In the genomic region with DNA sequence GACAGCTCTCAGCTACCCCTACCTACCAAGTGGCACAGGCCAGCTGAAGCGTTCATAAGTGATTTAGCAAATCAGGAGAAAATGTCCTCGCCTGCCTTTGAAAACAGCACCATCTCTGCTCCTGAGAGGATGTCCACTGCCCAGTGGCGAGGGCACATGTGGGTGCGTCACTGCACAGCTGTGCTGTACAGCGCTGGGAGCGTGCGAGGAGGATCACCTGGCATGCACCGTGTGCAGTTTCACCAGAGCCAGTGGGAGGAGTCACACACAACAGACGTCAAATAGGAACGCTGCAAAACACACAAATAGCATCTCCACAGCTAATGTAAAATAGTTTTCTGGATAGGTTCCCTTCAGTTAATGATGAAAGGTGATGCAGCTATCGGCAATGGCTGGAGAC, we compare ENCODE assay signal across 9 cellular contexts.
DNase-seq lines count a peak whose midpoint lies in the region; ATAC-seq, FAIRE-seq and TF ChIP-seq lines count a peak whose summit lies in the region.
"Had no signal": no experiment of that assay in that cellular context is flagged by ENCODE, and none has a peak within 500 bp of the region (broad histone marks: within the 10 kb centered on the region; RNA-seq: fewer than 3 reads in every experiment).

No MANE protein-coding gene starts in this region.

- peaks cover 55% of the 10 kb centered on the region for H3K4me1 Mint-ChIP-seq in activated CD4-positive, alpha-beta T cell treated with anti-CD3 and anti-CD28 coated beads, Interleukin-2, amount 10 ng/mL, durations not matched to agents 7 days and 5 days
- H3K4me1 Mint-ChIP-seq in activated CD4-positive, alpha-beta T cell treated with anti-CD3 and anti-CD28 coated beads, Interleukin-2, amount 10 ng/mL, durations not matched to agents 24 days and 14 days, result peaks cover 25% of the 10 kb centered on the region

- 69% methylated on average over 11 of the region's 11 CpGs for WGBS in suprapubic skin
- 94% methylated on average over 10 of the region's 11 CpGs for WGBS in HepG2 (ENCODE audit: low lambda C conversion rate)

- H3K4me3 ChIP-seq in Peyer's patch (peak overlapping the region in 2 of 4 donors; percentile 41 to 43), iPS-15b (ENCODE audit: low read depth, low read length) (no peak overlapping the region), suprapubic skin (peak overlapping the region; percentile 39), HepG2 (replicated peaks in 1 of 3; ENCODE audit: insufficient read depth in 1 of 3, low read depth in 2 of 3, low read length in 3 of 3) (no peak overlapping the region)

- H3K27me3 Mint-ChIP-seq in activated CD4-positive, alpha-beta T cell treated with anti-CD3 and anti-CD28 coated beads, Interleukin-2, amount 10 ng/mL, durations not matched to agents 7 days and 5 days, result no peaks in the 10 kb centered on the region
- H3K27me3 Mint-ChIP-seq in activated CD4-positive, alpha-beta T cell treated with anti-CD3 and anti-CD28 coated beads, Interleukin-2, amount 10 ng/mL, durations not matched to agents 24 days and 14 days, result no peaks in the 10 kb centered on the region

- FAIRE-seq in HepG2 (lab: Jason Lieb, UNC), result no peak

- peaks cover 11% of the 10 kb centered on the region; the same call in 1 of the 2 replicates for H4K20me1 ChIP-seq in HepG2 (ENCODE audit: insufficient read depth, low read length)

- no peak overlapping the region for H3K4me2 ChIP-seq in HepG2 (ENCODE audit: low read depth, low read length)

- H3K36me3 Mint-ChIP-seq in activated CD4-positive, alpha-beta T cell treated with anti-CD3 and anti-CD28 coated beads, Interleukin-2, amount 10 ng/mL, durations not matched to agents 7 days and 5 days (ENCODE audit: low read depth), result peaks cover 36% of the 10 kb centered on the region
- peaks cover 28% of the 10 kb centered on the region for H3K36me3 Mint-ChIP-seq in activated CD4-positive, alpha-beta T cell treated with anti-CD3 and anti-CD28 coated beads, Interleukin-2, amount 10 ng/mL, durations not matched to agents 24 days and 14 days (ENCODE audit: low read depth)
- H3K36me3 Mint-ChIP-seq: naive B cell had no signal

- TF ChIP-seq CTCF in Peyer's patch (IDR thresholded peaks at IDR 0.05), result no peak
- TF ChIP-seq CTCF in suprapubic skin (IDR thresholded peaks at IDR 0.05), result no peak
- no peak for TF ChIP-seq CTCF in HepG2 (CRISPR knock-in tag; IDR thresholded peaks at IDR 0.05)

- H3K4me1 ChIP-seq in Peyer's patch (peaks cover 0 to 33% (median 2%) of the 10 kb centered on the region in 4 donors), iPS-15b (ENCODE audit: control insufficient read depth, insufficient read depth, low read length) (peaks cover 4% of the 10 kb centered on the region), suprapubic skin (peaks cover 38% of the 10 kb centered on the region), HepG2 (ENCODE audit: insufficient read depth, low read length) (peaks cover 27% of the 10 kb centered on the region)

- H3K27ac Mint-ChIP-seq in activated CD4-positive, alpha-beta T cell treated with anti-CD3 and anti-CD28 coated beads, Interleukin-2, amount 10 ng/mL, durations not matched to agents 7 days and 5 days, result peak overlapping the region; percentile 50
- H3K27ac Mint-ChIP-seq in activated CD4-positive, alpha-beta T cell treated with anti-CD3 and anti-CD28 coated beads, Interleukin-2, amount 10 ng/mL, durations not matched to agents 24 days and 14 days, result no peak overlapping the region

- H3K27me3 ChIP-seq in Peyer's patch (no peaks in the 10 kb centered on the region), iPS-15b (ENCODE audit: control insufficient read depth, insufficient read depth, low read length) (no peaks in the 10 kb centered on the region), suprapubic skin (no peaks in the 10 kb centered on the region), HepG2 (ENCODE audit: control insufficient read depth in 1 of 2, insufficient read depth in 2 of 2, low read length in 2 of 2) (no peaks in the 10 kb centered on the region)

- TF ChIP-seq EP300 in suprapubic skin (IDR thresholded peaks at IDR 0.05), result no peak
- TF ChIP-seq EP300 in HepG2 (IDR thresholded peaks at IDR 0.05; ENCODE audit: low read depth in 2 of 2, low read length in 2 of 2), result no peak
- TF ChIP-seq EP300 in HepG2 (CRISPR knock-in tag; IDR thresholded peaks at IDR 0.05; ENCODE audit: borderline replicate concordance), result no peak

- H2AFZ ChIP-seq in HepG2 (ENCODE audit: low read length), result no peak overlapping the region

- H3K79me2 ChIP-seq in HepG2 (ENCODE audit: insufficient read depth, low read length), result peaks cover 9% of the 10 kb centered on the region

- POLR2A ChIA-PET in activated CD4-positive, alpha-beta T cell treated with anti-CD3 and anti-CD28 coated beads, Interleukin-2, amount 10 ng/mL, durations not matched to agents 7 days and 5 days (lab: Charles Lee), result no interaction called here
- POLR2A ChIA-PET in HepG2 (lab: Yijun Ruan, JAX), result no interaction called here

- H3K27ac ChIP-seq in Peyer's patch (peak overlapping the region in 3 of 4 donors; percentile 14 to 70 (median 48)), suprapubic skin (peak overlapping the region; percentile 56), HepG2 (ENCODE audit: extremely low read length, insufficient read depth, low read length) (no peak overlapping the region)

- no peaks in the 10 kb centered on the region for H3K36me3 ChIP-seq in Peyer's patch
- H3K36me3 ChIP-seq in iPS-15b (ENCODE audit: control insufficient read depth, insufficient read depth, low read length), result peaks cover 2% of the 10 kb centered on the region
- H3K36me3 ChIP-seq in suprapubic skin, result no peaks in the 10 kb centered on the region
- H3K36me3 ChIP-seq in HepG2 (replicated peaks in 1 of 2; ENCODE audit: control insufficient read depth in 1 of 2, insufficient read depth in 2 of 2, low read length in 2 of 2), result no peaks in the 10 kb centered on the region; a peak in 1 of 5 replicates

- H3K9me3 ChIP-seq in Peyer's patch (no peaks in the 10 kb centered on the region), iPS-15b (ENCODE audit: control insufficient read depth, insufficient read depth, low read length) (no peaks in the 10 kb centered on the region), suprapubic skin (no peaks in the 10 kb centered on the region), HepG2 (ENCODE audit: low read length) (no peaks in the 10 kb centered on the region)

- peak overlapping the region; percentile 37 for H3K9ac ChIP-seq in iPS-15b (ENCODE audit: low read depth, low read length)
- H3K9ac ChIP-seq in HepG2 (ENCODE audit: insufficient read depth, low read depth, low read length), result no peak overlapping the region

- no peak for DNase-seq in activated CD4-positive, alpha-beta T cell treated with anti-CD3 and anti-CD28 coated beads, Interleukin-2, amount 10 ng/mL, durations not matched to agents 7 days and 5 days
- DNase-seq in activated CD4-positive, alpha-beta T cell treated with anti-CD3 and anti-CD28 coated beads, Interleukin-2, amount 10 ng/mL, durations not matched to agents 24 days and 14 days, result no peak
- peak in 2 of 3 donors; percentile 66 to 72 for DNase-seq in Peyer's patch
- DNase-seq in suprapubic skin (ENCODE audit: low spot score in 2 of 2), result peak; percentile 54 to 69
- DNase-seq in superior temporal gyrus (ENCODE audit: extremely low spot score), result no peak
- DNase-seq in HepG2 (ENCODE audit: low spot score), result no peak
- DNase-seq: naive B cell had no signal

- TF ChIP-seq POLR2A in Peyer's patch (IDR thresholded peaks at IDR 0.05) (peak in 1 of 2 donors; percentile 29), suprapubic skin (IDR thresholded peaks at IDR 0.05) (no peak), HepG2 (IDR thresholded peaks at IDR 0.05; ENCODE audit: insufficient read depth in 1 of 2, low read depth in 2 of 2, low read length in 2 of 2) (no peak)

- CTCF ChIA-PET in activated CD4-positive, alpha-beta T cell treated with anti-CD3 and anti-CD28 coated beads, Interleukin-2, amount 10 ng/mL, durations not matched to agents 7 days and 5 days (lab: Charles Lee), result interaction anchor here (1.0 to 1.1 kb wide), 2 partner anchors 12 to 19 kb away, joined by 3 read pairs; no protein-coding TSS in a partner anchor
- CTCF ChIA-PET in HepG2 (lab: Yijun Ruan, JAX; ENCODE audit: low intra/inter-chr PET ratio, low total read pairs), result no interaction called here

- no peak overlapping the region for H3K4me3 Mint-ChIP-seq in activated CD4-positive, alpha-beta T cell treated with anti-CD3 and anti-CD28 coated beads, Interleukin-2, amount 10 ng/mL, durations not matched to agents 7 days and 5 days
- H3K4me3 Mint-ChIP-seq in activated CD4-positive, alpha-beta T cell treated with anti-CD3 and anti-CD28 coated beads, Interleukin-2, amount 10 ng/mL, durations not matched to agents 24 days and 14 days, result no peak overlapping the region
- H3K4me3 Mint-ChIP-seq: naive B cell had no signal

- intact Hi-C loops in activated CD4-positive, alpha-beta T cell treated with anti-CD3 and anti-CD28 coated beads, Interleukin-2, amount 10 ng/mL, durations not matched to agents 24 days and 14 days (cut with micrococcal nuclease), result no loop called here
- intact Hi-C loops in HepG2 (cut with micrococcal nuclease; ENCODE audit: unreplicated experiment), result no loop called here

- no peak for TF ChIP-seq RAD21 in HepG2 (CRISPR knock-in tag; IDR thresholded peaks at IDR 0.05)

- ATAC-seq in GM19023 (IDR thresholded peaks at IDR 0.05; ENCODE audit: unreplicated experiment), result no peak
- ATAC-seq in HepG2, result no peak

- BruUV-seq in HepG2 (replicated peaks; lab: Mats Ljungman, UMichigan), result no TSS peak

- no peaks in the 10 kb centered on the region for H3K9me3 Mint-ChIP-seq in activated CD4-positive, alpha-beta T cell treated with anti-CD3 and anti-CD28 coated beads, Interleukin-2, amount 10 ng/mL, durations not matched to agents 7 days and 5 days
- no peaks in the 10 kb centered on the region for H3K9me3 Mint-ChIP-seq in activated CD4-positive, alpha-beta T cell treated with anti-CD3 and anti-CD28 coated beads, Interleukin-2, amount 10 ng/mL, durations not matched to agents 24 days and 14 days

- in situ Hi-C loops in HepG2 (cut with HindIII; ENCODE audit: extremely low pct_ligation_motif_present, low pct_unique_long_range_greater_than_20kb), result no loop called here

TF ChIP-seq in HepG2, 621 proteins besides CTCF, POLR2A, EP300 and RAD21:
- no peak for TF ChIP-seq ATAD3A (CRISPR knock-in tag; IDR thresholded peaks at IDR 0.05)
- no peak for TF ChIP-seq ZNF605 (CRISPR knock-in tag; IDR thresholded peaks at IDR 0.05)
- TF ChIP-seq SMAD9 (CRISPR knock-in tag; IDR thresholded peaks at IDR 0.05), result no peak

Comparison
In these comparisons a context has a peak if more than half of its experiments do, and no peak if none do; other contexts are left out.
1. DNase-seq: peak in Peyer's patch (2 of 3) and suprapubic skin (2 of 2); none in activated CD4-positive, alpha-beta T cell treated with anti-CD3 and anti-CD28 coated beads, Interleukin-2, amount 10 ng/mL, durations not matched to agents 7 days and 5 days (single experiment), activated CD4-positive, alpha-beta T cell treated with anti-CD3 and anti-CD28 coated beads, Interleukin-2, amount 10 ng/mL, durations not matched to agents 24 days and 14 days (single experiment), superior temporal gyrus (single experiment) and HepG2 (single experiment).